In the genomic region with DNA sequence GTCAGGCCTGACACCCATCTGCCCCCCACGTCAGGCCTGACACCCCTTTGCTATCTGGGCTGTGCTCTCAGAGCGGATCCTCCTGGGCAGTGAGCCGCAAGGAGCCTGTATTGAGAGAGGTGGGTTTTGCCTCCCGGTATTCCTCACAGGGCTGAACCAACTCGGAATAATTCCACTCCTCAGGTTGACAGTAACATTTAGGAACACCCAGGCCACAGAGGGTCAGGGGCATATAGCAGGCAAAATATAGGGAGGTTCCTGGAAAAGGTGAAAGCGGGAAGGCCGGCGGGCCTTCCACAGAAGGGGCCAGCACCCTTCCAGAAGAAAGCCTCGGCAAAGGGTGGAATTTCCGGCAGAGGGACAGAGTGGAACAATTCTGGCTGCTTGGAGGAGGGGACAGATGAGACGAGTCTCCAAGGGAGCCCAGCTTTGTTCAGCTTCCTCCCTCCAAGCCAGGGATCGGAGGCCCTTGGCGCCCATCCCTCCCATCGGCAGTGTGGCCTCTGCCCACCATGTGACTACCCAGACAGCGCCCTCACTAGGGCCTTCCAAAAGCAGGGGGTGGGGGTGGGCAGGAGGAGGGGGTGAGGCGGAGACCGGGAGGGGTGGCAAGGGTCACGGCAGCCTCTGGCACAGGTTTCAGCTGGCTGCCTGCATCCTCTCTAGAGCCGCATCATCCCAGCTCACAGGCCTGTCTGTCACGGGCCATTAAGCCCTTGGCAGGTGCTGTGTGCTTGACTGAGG, we compare ENCODE assay signal across 13 cellular contexts. TPM values are rescaled to one million over a fixed set of nuclear protein-coding genes. Genes with fewer than 3 reads are reported as not detected.
DNase-seq lines count a peak whose midpoint lies in the region; ATAC-seq, FAIRE-seq and TF ChIP-seq lines count a peak whose summit lies in the region.
"Had no signal": no experiment of that assay in that cellular context is flagged by ENCODE, and none has a peak within 500 bp of the region (broad histone marks: within the 10 kb centered on the region; RNA-seq: fewer than 3 reads in every experiment).

No MANE protein-coding gene starts in this region.

- H3K27me3 Mint-ChIP-seq in GM23338 (ENCODE audit: insufficient read depth, low read depth, poor library complexity), result peaks cover 23% of the 10 kb centered on the region

- H3K9me3 Mint-ChIP-seq in GM23338, result no peaks in the 10 kb centered on the region

- H3K27ac ChIP-seq in GM23338 (ENCODE audit: low read depth) (no peak overlapping the region), left ventricle myocardium inferior (replicated peaks) (peak overlapping the region; percentile 94), sigmoid colon (peak overlapping the region; percentile 78 to 89 (median 79))

- TF ChIP-seq CTCF in GM23338 (conservative IDR thresholded peaks at IDR 0.05; ENCODE audit: low read depth in 2 of 2) (no peak; a peak in 1 of 4 replicates), left ventricle myocardium inferior (IDR thresholded peaks at IDR 0.05; ENCODE audit: borderline replicate concordance) (no peak), sigmoid colon (IDR thresholded peaks at IDR 0.05) (no peak), GM13976 (IDR thresholded peaks at IDR 0.05; ENCODE audit: borderline replicate concordance, control extremely low read depth, extremely low read depth, insufficient read depth, missing control alignments) (no peak)

- 83% methylated on average over 20 of the region's 20 CpGs for WGBS in sigmoid colon, 2 donors

- in situ Hi-C loops in GM13976 (cut with MboI; ENCODE audit: low sequenced_read_pairs, unreplicated experiment), result no loop called here

- no peak for DNase-seq in GM23338 (ENCODE audit: low spot score)
- DNase-seq in NCI-H526 (lab: John Stamatoyannopoulos, UW), result peak; percentile 48 to 83
- DNase-seq in left ventricle myocardium inferior, result no peak
- no peak for DNase-seq in sigmoid colon
- no peak for DNase-seq in GM13976 (ENCODE audit: low spot score)
- no peak for DNase-seq in cortex of kidney (lab: John Stamatoyannopoulos, UW)
- DNase-seq in H54 (ENCODE audit: insufficient read length, low spot score), result no peak
- DNase-seq: activated CD4-positive, alpha-beta T cell treated with anti-CD3 and anti-CD28 coated beads, Interleukin-2, amount 50 U/mL, for 4 hours; COR-L47; Kasumi-1; mesendoderm had no signal

- H3K4me3 Mint-ChIP-seq in GM23338, result no peak overlapping the region

- no peak for TF ChIP-seq POLR2A in sigmoid colon (IDR thresholded peaks at IDR 0.05)
- TF ChIP-seq POLR2A in H54 (IDR thresholded peaks at IDR 0.05; ENCODE audit: low read depth, low read length), result no peak

- no peaks in the 10 kb centered on the region for H3F3A ChIP-seq in GM23338 (replicated peaks; ENCODE audit: low read depth)

- H3K79me2 ChIP-seq in GM23338 (replicated peaks; ENCODE audit: insufficient read depth), result no peaks in the 10 kb centered on the region

- intact Hi-C loops in left ventricle myocardium inferior (cut with micrococcal nuclease) (no loop called here), sigmoid colon (cut with DNase I) (no loop called here)

- H3K4me2 ChIP-seq in GM23338, result no peak overlapping the region

- no peaks in the 10 kb centered on the region for H3K4me1 ChIP-seq in GM23338 (ENCODE audit: insufficient read depth)
- H3K4me1 ChIP-seq in left ventricle myocardium inferior, result peaks cover 26% of the 10 kb centered on the region
- H3K4me1 ChIP-seq in sigmoid colon, result peaks cover 0 to 23% (median 8%) of the 10 kb centered on the region in 4 donors

- H3K36me3 ChIP-seq in GM23338 (ENCODE audit: insufficient read depth) (no peaks in the 10 kb centered on the region), left ventricle myocardium inferior (no peaks in the 10 kb centered on the region), sigmoid colon (no peaks in the 10 kb centered on the region)

- FAIRE-seq in H54 (lab: Jason Lieb, UNC), result no peak
- FAIRE-seq: urothelium cell line had no signal

- no peak overlapping the region for H3K4me3 ChIP-seq in GM23338
- H3K4me3 ChIP-seq in left ventricle myocardium inferior, result no peak overlapping the region
- H3K4me3 ChIP-seq in sigmoid colon, result no peak overlapping the region

- TF ChIP-seq EP300 in sigmoid colon (IDR thresholded peaks at IDR 0.05), result no peak

- ATAC-seq in GM23338, result peak; percentile 21; the same call in 2 of the 3 replicates
- ATAC-seq in GM18502 (IDR thresholded peaks at IDR 0.05; ENCODE audit: poor library complexity, unreplicated experiment), result no peak

- H3K9me3 ChIP-seq in left ventricle myocardium inferior (replicated peaks) (no peaks in the 10 kb centered on the region), sigmoid colon (no peaks in the 10 kb centered on the region)

- H3K27me3 ChIP-seq in GM23338 (ENCODE audit: insufficient read depth) (no peaks in the 10 kb centered on the region), left ventricle myocardium inferior (ENCODE audit: low read depth) (no peaks in the 10 kb centered on the region), sigmoid colon (no peaks in the 10 kb centered on the region)

- H3K27ac Mint-ChIP-seq in GM23338, result peak overlapping the region; percentile 63; the same call in 1 of the 2 replicates

- H3K4me1 Mint-ChIP-seq in GM23338, result peaks cover 25% of the 10 kb centered on the region

- no peaks in the 10 kb centered on the region; the same call in 2 of the 3 replicates for H3K36me3 Mint-ChIP-seq in GM23338 (ENCODE audit: low read depth)

- peak overlapping the region; percentile 86; the same call in 1 of the 2 replicates for H2AFZ ChIP-seq in GM23338

- H3K9me2 ChIP-seq in GM23338 (ENCODE audit: insufficient read depth), result no peaks in the 10 kb centered on the region

- no peaks in the 10 kb centered on the region for H4K20me1 ChIP-seq in GM23338 (replicated peaks; ENCODE audit: insufficient read depth)

RNA-seq across cellular contexts. Expression of a gene that starts 6.6 kb away (rescaled TPM):
- total RNA-seq in GM23338 (2014; rRNA removed; shearing (Covaris generic)), result 0.14 and 0.35 TPM in 2 replicates
- 0.13 and 0.16 TPM in 2 replicates for polyA plus RNA-seq in GM23338 (2016; fragmentation: Nextera tagmentation; extraction: Ambion mirVana)
- 6.0 TPM for total RNA-seq in left ventricle myocardium inferior
- total RNA-seq in sigmoid colon, result 10 to 100 TPM; 17.1 to 39.3 (median 21.9) TPM
- polyA plus RNA-seq in sigmoid colon, result 10 to 100 TPM in 1 of 3 donors, 1 to 10 TPM in 2; 3.7 to 40.8 (median 9.0) TPM

RNA-seq across cellular contexts. Expression of a gene that starts 12.9 kb away (rescaled TPM):
- total RNA-seq in GM23338 (2014; rRNA removed; shearing (Covaris generic)), result 261 and 271 TPM in 2 replicates
- polyA plus RNA-seq in GM23338 (2016; fragmentation: Nextera tagmentation; extraction: Ambion mirVana) (108 and 109 TPM in 2 replicates), sigmoid colon (100 to 1,000 TPM; 141 to 150 (median 150) TPM)
- total RNA-seq in left ventricle myocardium inferior (162 TPM), sigmoid colon (100 to 1,000 TPM; 163 to 198 (median 195) TPM)

RNA-seq across cellular contexts. Expression of a gene that starts 44.4 kb away (rescaled TPM):
- not detected in 2 replicates for total RNA-seq in GM23338 (2014; rRNA removed; shearing (Covaris generic))
- polyA plus RNA-seq in GM23338 (2016; fragmentation: Nextera tagmentation; extraction: Ambion mirVana) (0.17 and 0.50 TPM in 2 replicates), sigmoid colon (1 to 10 TPM in 2 of 3 donors, under 1 TPM in 1; 0.85 to 1.8 (median 1.2) TPM)
- total RNA-seq in left ventricle myocardium inferior (25.9 TPM), sigmoid colon (10 to 100 TPM in 3 of 4 donors, 1 to 10 TPM in 1; 2.9 to 50.7 (median 15.4) TPM)

Comparison
In these comparisons a context has a peak if more than half of its experiments do, and no peak if none do; other contexts are left out.
1. DNase-seq: peak in NCI-H526 (2 of 2); none in GM23338 (single experiment), left ventricle myocardium inferior (single experiment), sigmoid colon (single experiment), GM13976 (single experiment), cortex of kidney (single experiment) and H54 (single experiment).